21 cellular contexts compared by ENCODE assay signal in the genomic region with DNA sequence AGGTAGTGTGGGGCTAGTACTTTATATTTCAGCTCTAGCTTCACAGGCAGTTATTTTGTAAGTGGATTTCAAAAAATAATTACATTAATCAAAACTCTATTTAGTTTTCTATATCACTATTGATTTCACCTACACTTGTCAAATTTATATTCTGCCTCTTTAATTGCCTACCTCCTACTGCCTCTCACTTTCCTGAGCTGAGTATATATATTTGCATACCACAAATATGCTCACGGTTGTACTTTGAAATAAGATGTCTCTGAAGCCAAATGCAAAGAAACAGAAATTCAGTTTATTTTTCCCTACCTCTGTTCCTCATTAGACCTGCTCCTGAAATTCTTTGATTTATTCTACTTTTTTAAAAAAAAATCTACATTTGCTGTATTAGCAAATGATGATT.
"Had no signal": no experiment of that assay in that cellular context is flagged by ENCODE, and none has a peak within 500 bp of the region (broad histone marks: within the 10 kb centered on the region; RNA-seq: fewer than 3 reads in every experiment).

No MANE protein-coding gene starts in this region.

- H3K36me3 Mint-ChIP-seq: neural progenitor cell; stimulated activated memory B cell treated with anti-CD40 and anti-IgM and Interleukin-4, amounts not matched to agents 10 μg/mL and 1 μg/mL and 100 μg/mL, for 72 hours had no signal

- H3K27me3 Mint-ChIP-seq: activated CD8-positive, alpha-beta T cell treated with anti-CD3 and anti-CD28 coated beads for 36 hours; activated naive CD8-positive, alpha-beta T cell treated with anti-CD3 and anti-CD28 coated beads, Interleukin-2, amount 50 U/mL, for 24 hours; naive thymus-derived CD8-positive, alpha-beta T cell; stimulated activated memory B cell treated with anti-CD40 and anti-IgM and Interleukin-4, amounts not matched to agents 10 μg/mL and 1 μg/mL and 100 μg/mL, for 72 hours had no signal

- H3K9me3 Mint-ChIP-seq: activated B cell treated with CpG ODN at 0.5 μM for 24 hours; activated CD8-positive, alpha-beta T cell treated with anti-CD3 and anti-CD28 coated beads for 36 hours; activated naive CD8-positive, alpha-beta T cell treated with anti-CD3 and anti-CD28 coated beads, Interleukin-2, amount 50 U/mL, for 24 hours; activated T-cell treated with anti-CD3 and anti-CD28 coated beads, Interleukin-2, amount 50 U/mL, for 4 hours; activated T-helper 17 cell treated with anti-CD3 and anti-CD28 coated beads, Interleukin-2, amount 50 U/mL, for 72 hours; naive thymus-derived CD8-positive, alpha-beta T cell; neural progenitor cell; stimulated activated memory B cell treated with anti-CD40 and anti-IgM and Interleukin-4, amounts not matched to agents 10 μg/mL and 1 μg/mL and 100 μg/mL, for 72 hours had no signal

- H3K4me3 Mint-ChIP-seq: activated B cell treated with CpG ODN at 0.5 μM for 24 hours; activated CD8-positive, alpha-beta T cell treated with anti-CD3 and anti-CD28 coated beads for 36 hours; activated naive CD8-positive, alpha-beta T cell treated with anti-CD3 and anti-CD28 coated beads, Interleukin-2, amount 50 U/mL, for 24 hours; activated T-cell treated with anti-CD3 and anti-CD28 coated beads, Interleukin-2, amount 50 U/mL, for 4 hours; activated T-helper 17 cell treated with anti-CD3 and anti-CD28 coated beads, Interleukin-2, amount 50 U/mL, for 72 hours; naive thymus-derived CD8-positive, alpha-beta T cell; neural progenitor cell; stimulated activated memory B cell treated with anti-CD40 and anti-IgM and Interleukin-4, amounts not matched to agents 10 μg/mL and 1 μg/mL and 100 μg/mL, for 72 hours had no signal

- DNase-seq: activated B cell treated with CpG ODN at 0.5 μM for 24 hours; activated CD4-positive, alpha-beta T cell treated with anti-CD3 and anti-CD28 coated beads, Interleukin-2, amount 50 U/mL, for 1 hour; activated CD8-positive, alpha-beta T cell treated with anti-CD3 and anti-CD28 coated beads for 36 hours; activated gamma-delta T cell treated with Interleukin-2 at 50 U/mL for 16 hours; activated naive CD4-positive, alpha-beta T cell treated with anti-CD3 and anti-CD28 coated beads, Interleukin-2, amount 50 U/mL, for 16 hours; activated naive CD8-positive, alpha-beta T cell treated with anti-CD3 and anti-CD28 coated beads, Interleukin-2, amount 50 U/mL, for 24 hours; activated T-cell treated with anti-CD3 and anti-CD28 coated beads, Interleukin-2, amount 50 U/mL, for 4 hours; amygdala; central memory CD4-positive, alpha-beta T cell; islet precursor cell; left ventricle myocardium superior; naive thymus-derived CD8-positive, alpha-beta T cell; occipital lobe; stimulated activated CD4-positive, alpha-beta T cell treated with anti-CD3 and anti-CD28 coated beads, Interleukin-1b, Interleukin-23, amount 100 ng/mL, for 48 hours; stimulated activated CD4-positive, alpha-beta T cell treated with anti-CD3 and anti-CD28 coated beads, Interleukin-4, amount 100 ng/mL, for 4 hours; stimulated activated CD8-positive, alpha-beta memory T cell treated with anti-CD3 and anti-CD28 coated beads, Interleukin-4, amount 100 ng/mL, for 48 hours; tibial artery had no signal

- ATAC-seq: activated CD8-positive, alpha-beta T cell treated with anti-CD3 and anti-CD28 coated beads for 36 hours; activated naive CD8-positive, alpha-beta T cell treated with anti-CD3 and anti-CD28 coated beads, Interleukin-2, amount 50 U/mL, for 24 hours; activated T-cell treated with anti-CD3 and anti-CD28 coated beads, Interleukin-2, amount 50 U/mL, for 4 hours; activated T-helper 17 cell treated with anti-CD3 and anti-CD28 coated beads, Interleukin-2, amount 50 U/mL, for 72 hours; gastroesophageal sphincter; left ventricle myocardium superior; naive thymus-derived CD8-positive, alpha-beta T cell; stimulated activated memory B cell treated with anti-CD40 and anti-IgM and Interleukin-4, amounts not matched to agents 10 μg/mL and 1 μg/mL and 100 μg/mL, for 72 hours had no signal

- H3K4me1 Mint-ChIP-seq: activated T-helper 17 cell treated with anti-CD3 and anti-CD28 coated beads, Interleukin-2, amount 50 U/mL, for 72 hours had no signal

- H3K27ac Mint-ChIP-seq: activated B cell treated with CpG ODN at 0.5 μM for 24 hours; activated CD8-positive, alpha-beta T cell treated with anti-CD3 and anti-CD28 coated beads for 36 hours; activated naive CD8-positive, alpha-beta T cell treated with anti-CD3 and anti-CD28 coated beads, Interleukin-2, amount 50 U/mL, for 24 hours; activated T-helper 17 cell treated with anti-CD3 and anti-CD28 coated beads, Interleukin-2, amount 50 U/mL, for 72 hours; naive thymus-derived CD8-positive, alpha-beta T cell; neural progenitor cell; stimulated activated memory B cell treated with anti-CD40 and anti-IgM and Interleukin-4, amounts not matched to agents 10 μg/mL and 1 μg/mL and 100 μg/mL, for 72 hours had no signal
